13 cellular contexts compared by ENCODE assay signal in genomic region chr2:23457990-23458689, GRCh38.
DNase-seq lines count a peak whose midpoint lies in the region; ATAC-seq and TF ChIP-seq lines count a peak whose summit lies in the region.
"Had no signal": no experiment of that assay in that cellular context is flagged by ENCODE, and none has a peak within 500 bp of the region (broad histone marks: within the 10 kb centered on the region; RNA-seq: fewer than 3 reads in every experiment).

No MANE protein-coding gene starts in this region.

- TF ChIP-seq RAD21 in SK-N-SH (IDR thresholded peaks at IDR 0.05; ENCODE audit: low read length), result no peak

- H3K9me2 ChIP-seq in SK-N-SH, result no peaks in the 10 kb centered on the region

- peak in 1 of 2 experiments; percentile 33; a peak in 1 of 4 replicates for TF ChIP-seq EP300 in SK-N-SH (IDR thresholded peaks at IDR 0.05; ENCODE audit: borderline replicate concordance in 1 of 2, low read depth in 1 of 2, low read length in 1 of 2)

- CTCF ChIA-PET in SK-N-SH (lab: Yijun Ruan, JAX), result interaction anchor here (3.9 kb wide), 1 partner anchor 54 kb away, joined by 20 read pairs; no protein-coding TSS in a partner anchor

- no peak for TF ChIP-seq CTCF in SK-N-SH (IDR thresholded peaks at IDR 0.05)
- TF ChIP-seq CTCF in coronary artery (IDR thresholded peaks at IDR 0.05), result no peak
- TF ChIP-seq CTCF in endothelial cell (IDR thresholded peaks at IDR 0.05; ENCODE audit: unreplicated experiment), result no peak

- POLR2A ChIA-PET in SK-N-SH (lab: Yijun Ruan, JAX), result interaction anchor here (0.6 to 0.7 kb wide), 2 partner anchors 24 to 35 kb away, joined by 3 read pairs; no protein-coding TSS in a partner anchor

- H3K9me3 Mint-ChIP-seq in endothelial cell (ENCODE audit: unreplicated experiment), result no peaks in the 10 kb centered on the region
- H3K9me3 Mint-ChIP-seq: CD4-positive, CD25-positive, alpha-beta regulatory T cell had no signal

- H3K4me1 Mint-ChIP-seq in endothelial cell (ENCODE audit: unreplicated experiment), result peaks cover 4% of the 10 kb centered on the region

- H3K27me3 ChIP-seq in SK-N-SH (ENCODE audit: insufficient read depth), result no peaks in the 10 kb centered on the region

- H3K27me3 Mint-ChIP-seq in endothelial cell (ENCODE audit: unreplicated experiment), result peaks cover 3% of the 10 kb centered on the region

- no peaks in the 10 kb centered on the region for H4K20me1 ChIP-seq in SK-N-SH (ENCODE audit: insufficient read depth)

- H3K27ac ChIP-seq in SK-N-SH (ENCODE audit: low read depth in 2 of 2, low read length in 1 of 2), result no peak overlapping the region
- H3K27ac ChIP-seq in coronary artery, result no peak overlapping the region
- H3K27ac ChIP-seq: BLaER1 treated with 17β-estradiol and CSF1 and Interleukin-3, amounts not matched to agents 10 nM and 100 nM had no signal

- H3K9ac ChIP-seq in SK-N-SH, result no peak overlapping the region
- H3K9ac ChIP-seq: BLaER1 treated with 17β-estradiol and CSF1 and Interleukin-3, amounts not matched to agents 10 nM and 100 nM had no signal

- no peak overlapping the region for H3K4me2 ChIP-seq in SK-N-SH
- H3K4me2 ChIP-seq: BLaER1 treated with 17β-estradiol and CSF1 and Interleukin-3, amounts not matched to agents 10 nM and 100 nM had no signal

- H3K9me3 ChIP-seq in SK-N-SH, result no peaks in the 10 kb centered on the region
- H3K9me3 ChIP-seq: BLaER1 treated with 17β-estradiol and CSF1 and Interleukin-3, amounts not matched to agents 10 nM and 100 nM had no signal

- no peaks in the 10 kb centered on the region for H3K36me3 Mint-ChIP-seq in endothelial cell (ENCODE audit: low read depth, unreplicated experiment)
- H3K36me3 Mint-ChIP-seq: CD4-positive, CD25-positive, alpha-beta regulatory T cell had no signal

- WGBS in SK-N-SH (ENCODE audit: low lambda C conversion rate), result 80% methylated on average over 13 of the region's 13 CpGs

- no peak overlapping the region for H3K4me3 ChIP-seq in SK-N-SH (ENCODE audit: low read depth in 2 of 2, low read length in 1 of 2)
- H3K4me3 ChIP-seq in coronary artery, result no peak overlapping the region
- H3K4me3 ChIP-seq: BLaER1 treated with 17β-estradiol and CSF1 and Interleukin-3, amounts not matched to agents 10 nM and 100 nM had no signal

- no peaks in the 10 kb centered on the region for H3K79me2 ChIP-seq in SK-N-SH (ENCODE audit: insufficient read depth)

- TF ChIP-seq POLR2A in erythroblast (IDR thresholded peaks at IDR 0.05; ENCODE audit: low read length), result no peak

- H3K27ac Mint-ChIP-seq in endothelial cell (ENCODE audit: unreplicated experiment), result no peak overlapping the region
- H3K27ac Mint-ChIP-seq: CD4-positive, CD25-positive, alpha-beta regulatory T cell had no signal

- no peak overlapping the region for H3K4me3 Mint-ChIP-seq in endothelial cell (ENCODE audit: unreplicated experiment)
- H3K4me3 Mint-ChIP-seq: CD4-positive, CD25-positive, alpha-beta regulatory T cell had no signal

- DNase-seq in SK-N-SH (no peak), coronary artery (ENCODE audit: low spot score) (peak; percentile 29), fibroblast of the conjunctiva (ENCODE audit: low read depth) (peak; percentile 20), ureter (ENCODE audit: low spot score) (peak; percentile 19), endothelial cell (ENCODE audit: low spot score) (no peak), erythroblast (lab: John Stamatoyannopoulos, UW) (no peak)
- no peak for DNase-seq in stimulated activated CD4-positive, alpha-beta T cell treated with anti-CD3 and anti-CD28 coated beads, Interleukin-1b, Interleukin-23, amount 100 ng/mL, for 48 hours
- DNase-seq: ACHN, DMS 273 treated with DMSO at 0.1 percent for 48 hours had no signal

- H2AFZ ChIP-seq in SK-N-SH (ENCODE audit: low read depth), result no peak overlapping the region

- H3K4me1 ChIP-seq in SK-N-SH (ENCODE audit: control insufficient read depth in 1 of 2, insufficient read depth in 2 of 2, low read depth in 1 of 2, low read length in 1 of 2), result peaks cover 11 to 52% of the 10 kb centered on the region in 2 experiments; a peak in 3 of 4 replicates

- H3F3A ChIP-seq in SK-N-SH (replicated peaks; ENCODE audit: insufficient read depth), result no peaks in the 10 kb centered on the region

- no peaks in the 10 kb centered on the region for H3K36me3 ChIP-seq in SK-N-SH (replicated peaks in 1 of 2; ENCODE audit: control insufficient read depth in 1 of 2, insufficient read depth in 2 of 2, low read length in 1 of 2)
- H3K36me3 ChIP-seq: BLaER1 treated with 17β-estradiol and CSF1 and Interleukin-3, amounts not matched to agents 10 nM and 100 nM had no signal

- no peak for ATAC-seq in SK-N-SH treated with all-trans-retinoic acid at 6 μM for 48 hours
- ATAC-seq: HCT116 had no signal

TF ChIP-seq in SK-N-SH, 30 proteins besides CTCF, POLR2A, EP300 and RAD21:
- peak; percentile 47; the same call in 1 of the 2 replicates for TF ChIP-seq RCOR1 (IDR thresholded peaks at IDR 0.05; ENCODE audit: low read length)
- TF ChIP-seq GATA2 (CRISPR knock-in tag; IDR thresholded peaks at IDR 0.05), result no peak
TF ChIP-seq in SK-N-SH: peak in this region for 1.

TF ChIP-seq in SK-N-SH treated with all-trans-retinoic acid at 6 μM for 48 hours, 23 proteins besides CTCF, POLR2A, EP300 and RAD21:
- no peak for TF ChIP-seq CSDC2 (CRISPR knock-in tag; IDR thresholded peaks at IDR 0.05)
- TF ChIP-seq RARB (CRISPR knock-in tag; IDR thresholded peaks at IDR 0.05), result no peak
- no peak for TF ChIP-seq ZNF70 (CRISPR knock-in tag; IDR thresholded peaks at IDR 0.05)
- TF ChIP-seq CSRNP3 (CRISPR knock-in tag; IDR thresholded peaks at IDR 0.05), result no peak
- no peak for TF ChIP-seq PATZ1 (CRISPR knock-in tag; IDR thresholded peaks at IDR 0.05; ENCODE audit: borderline replicate concordance)
- TF ChIP-seq ZNF565 (CRISPR knock-in tag; conservative IDR thresholded peaks at IDR 0.05; ENCODE audit: low read depth), result no peak
- no peak for TF ChIP-seq ISL1 (CRISPR knock-in tag; IDR thresholded peaks at IDR 0.05)
- no peak for TF ChIP-seq OSR1 (CRISPR knock-in tag; IDR thresholded peaks at IDR 0.05)
- no peak for TF ChIP-seq TOX (CRISPR knock-in tag; IDR thresholded peaks at IDR 0.05; ENCODE audit: borderline replicate concordance)

Comparison
In these comparisons a context has a peak if more than half of its experiments do, and no peak if none do; other contexts are left out.
1. DNase-seq: peak in coronary artery (single experiment), fibroblast of the conjunctiva (single experiment) and ureter (single experiment); none in SK-N-SH (single experiment), endothelial cell (single experiment), stimulated activated CD4-positive, alpha-beta T cell treated with anti-CD3 and anti-CD28 coated beads, Interleukin-1b, Interleukin-23, amount 100 ng/mL, for 48 hours (single experiment) and erythroblast (0 of 2).